Comparison of ENCODE assay signal across 26 cellular contexts in the genomic region with DNA sequence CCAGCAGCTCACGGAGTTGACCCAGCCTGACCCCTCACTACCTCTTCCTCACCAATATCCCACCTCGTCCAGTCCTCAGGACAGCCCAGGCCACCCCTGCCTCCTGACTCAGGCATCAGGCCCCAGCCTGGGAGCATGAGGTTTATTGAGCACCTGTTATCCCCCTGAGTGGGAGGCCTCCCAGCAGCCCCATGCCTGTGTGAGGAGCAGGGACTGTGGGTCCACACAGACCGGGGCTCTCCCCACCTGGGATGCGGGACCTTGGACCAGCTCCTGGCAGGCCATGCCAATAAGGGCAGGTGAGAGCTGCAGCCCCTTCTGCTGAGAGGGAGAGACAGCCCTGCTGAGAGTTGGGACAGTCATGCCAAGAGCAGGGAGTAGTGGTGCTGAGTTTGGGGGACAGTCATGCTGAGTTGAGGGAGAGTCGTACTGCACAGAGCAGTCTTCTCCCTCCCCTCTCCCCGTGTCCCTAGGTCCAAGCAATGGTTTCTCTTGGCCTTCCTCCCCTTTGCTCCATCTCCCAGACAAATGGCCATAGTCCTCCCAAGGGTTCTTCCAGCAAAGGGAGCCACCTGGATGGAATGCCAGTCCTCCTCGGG. TPM values are rescaled to one million over a fixed set of nuclear protein-coding genes. Genes with fewer than 3 reads are reported as not detected.
DNase-seq lines count a peak whose midpoint lies in the region; TF ChIP-seq lines count a peak whose summit lies in the region.
"Had no signal": no experiment of that assay in that cellular context is flagged by ENCODE, and none has a peak within 500 bp of the region (broad histone marks: within the 10 kb centered on the region; RNA-seq: fewer than 3 reads in every experiment).

No MANE protein-coding gene starts in this region.

- H3K27me3 ChIP-seq in GM06990 (replicated peaks; ENCODE audit: control insufficient read depth, insufficient read depth, low read length) (no peaks in the 10 kb centered on the region), H7 (ENCODE audit: control insufficient read depth, insufficient read depth, low read length) (no peaks in the 10 kb centered on the region), sigmoid colon (peaks cover 0 to 14% (median 0%) of the 10 kb centered on the region in 3 donors), H9 (ENCODE audit: insufficient read depth, low read length) (no peaks in the 10 kb centered on the region)
- H3K27me3 ChIP-seq: ascending aorta, testis had no signal

- H3K4me1 ChIP-seq in sigmoid colon (no peaks in the 10 kb centered on the region), H9 (ENCODE audit: insufficient read depth, low read length) (no peaks in the 10 kb centered on the region)
- H3K4me1 ChIP-seq: ascending aorta, parathyroid adenoma, testis had no signal

- H2AK5ac ChIP-seq in H9 (ENCODE audit: insufficient read length, low read length) = no peak overlapping the region

- peaks cover 30% of the 10 kb centered on the region for H3K27me3 Mint-ChIP-seq in dendritic cell treated with granulocyte-macrophage colony-stimulating factor and Interleukin-4, amounts not matched to agents 40 ng/mL and 50 ng/mL, for 4 days
- peaks cover 4% of the 10 kb centered on the region for H3K27me3 Mint-ChIP-seq in H9 (ENCODE audit: low read depth)

- H3K79me1 ChIP-seq in H9 (ENCODE audit: insufficient read depth, low read depth, low read length, poor library complexity, severe bottlenecking) = no peaks in the 10 kb centered on the region

- no peak overlapping the region for H3K14ac ChIP-seq in H9 (ENCODE audit: insufficient read depth, low read length)

- no peak overlapping the region for H4K8ac ChIP-seq in H9 (replicated peaks; ENCODE audit: insufficient read length, low read depth, low read length)

- H3K4ac ChIP-seq in H9 (ENCODE audit: low read depth, low read length) = no peak overlapping the region

- H3K4me3 ChIP-seq in GM06990 (replicated peaks; ENCODE audit: low read depth, low read length) (no peak overlapping the region), H7 (ENCODE audit: insufficient read depth, low read depth, low read length) (no peak overlapping the region), sigmoid colon (no peak overlapping the region)
- H3K4me3 ChIP-seq: ascending aorta, testis had no signal

- H4K20me1 ChIP-seq in H9 (ENCODE audit: control insufficient read depth, insufficient read depth, insufficient read length) = no peaks in the 10 kb centered on the region

- no peak overlapping the region for H3K56ac ChIP-seq in H9 (ENCODE audit: insufficient read length, low read depth, low read length)

- no peak overlapping the region for H4K91ac ChIP-seq in H9 (ENCODE audit: insufficient read length, low read depth, low read length)

- DNase-seq in GM06990 (ENCODE audit: extremely low read depth, insufficient read length) (peak; percentile 26), H7 (peak; percentile 39), sigmoid colon (peak; percentile 67), DMS53 (lab: John Stamatoyannopoulos, UW) (no peak), NCI-H146 (lab: John Stamatoyannopoulos, UW) (no peak), H9 (no peak)
- no peak for DNase-seq in stimulated activated CD4-positive, alpha-beta T cell treated with anti-CD3 and anti-CD28 coated beads, Interleukin-2, amount 100 ng/mL, for 48 hours
- DNase-seq: activated CD4-positive, alpha-beta T cell treated with anti-CD3 and anti-CD28 coated beads for 4 hours; activated T-cell treated with anti-CD3 and anti-CD28 coated beads, Interleukin-2, amount 50 U/mL, for 48 hours; CD8-positive, alpha-beta memory T cell; DMS79 treated with DMSO at 0.1 percent for 48 hours; HFFc6; mesendoderm; NCI-H187 treated with DMSO at 0.1 percent for 48 hours; NCI-H69; SIG-M5 had no signal

- H3K4me1 Mint-ChIP-seq in dendritic cell treated with granulocyte-macrophage colony-stimulating factor and Interleukin-4, amounts not matched to agents 40 ng/mL and 50 ng/mL, for 4 days (ENCODE audit: low read depth) = peaks cover 93% of the 10 kb centered on the region
- H3K4me1 Mint-ChIP-seq in H9 = peaks cover 6 to 17% of the 10 kb centered on the region in 2 experiments
- H3K4me1 Mint-ChIP-seq: activated naive CD4-positive, alpha-beta T cell treated with anti-CD3 and anti-CD28 coated beads, Interleukin-2, amount 10 ng/mL, durations not matched to agents 7 days and 5 days; CD8-positive, alpha-beta memory T cell had no signal

- H3K4me2 ChIP-seq in H9 (ENCODE audit: insufficient read depth, insufficient read length, low read length) = no peak overlapping the region
- H3K4me2 ChIP-seq: KMS-11 had no signal

- no peak for TF ChIP-seq POLR2A in sigmoid colon (IDR thresholded peaks at IDR 0.05)

- H2BK5ac ChIP-seq in H9 (ENCODE audit: insufficient read length, low read length) = no peak overlapping the region

- no peak overlapping the region for H3K9ac ChIP-seq in H9 (ENCODE audit: extremely low read depth, insufficient read length, low read length)
- H3K9ac ChIP-seq: KMS-11, parathyroid adenoma had no signal

- intact Hi-C loops in dendritic cell treated with granulocyte-macrophage colony-stimulating factor and Interleukin-4, amounts not matched to agents 40 ng/mL and 50 ng/mL, for 4 days (cut with micrococcal nuclease) = no loop called here
- intact Hi-C loops in sigmoid colon (cut with DNase I) = no loop called here

- H3K79me2 ChIP-seq in H9 (ENCODE audit: insufficient read depth, low read length) = no peaks in the 10 kb centered on the region
- H3K79me2 ChIP-seq: parathyroid adenoma had no signal

- no peaks in the 10 kb centered on the region for H3K9me3 Mint-ChIP-seq in dendritic cell treated with granulocyte-macrophage colony-stimulating factor and Interleukin-4, amounts not matched to agents 40 ng/mL and 50 ng/mL, for 4 days
- H3K9me3 Mint-ChIP-seq in H9 = no peaks in the 10 kb centered on the region; a peak in 1 of 5 replicates
- H3K9me3 Mint-ChIP-seq: activated naive CD4-positive, alpha-beta T cell treated with anti-CD3 and anti-CD28 coated beads, Interleukin-2, amount 10 ng/mL, durations not matched to agents 7 days and 5 days; CD8-positive, alpha-beta memory T cell; HFFc6; naive thymus-derived CD8-positive, alpha-beta T cell had no signal

- H2BK12ac ChIP-seq in H9 (ENCODE audit: insufficient read length, low read depth, low read length) = no peak overlapping the region

- no peak for TF ChIP-seq CTCF in GM06990 (IDR thresholded peaks at IDR 0.05; ENCODE audit: insufficient read depth, low read length, poor library complexity, severe bottlenecking)
- no peak for TF ChIP-seq CTCF in sigmoid colon (IDR thresholded peaks at IDR 0.05)
- no peak for TF ChIP-seq CTCF in H9 (conservative IDR thresholded peaks at IDR 0.05)

- H4K5ac ChIP-seq in H9 (ENCODE audit: insufficient read length, low read depth, low read length) = no peak overlapping the region

- H2BK120ac ChIP-seq in H9 (ENCODE audit: low read depth, low read length, poor library complexity, severe bottlenecking) = no peak overlapping the region

- no peak for TF ChIP-seq EP300 in sigmoid colon (IDR thresholded peaks at IDR 0.05)

- WGBS in sigmoid colon, 2 donors = 68 to 73% methylated on average over 7 of the region's 7 CpGs
- no CpG with 5 or more reads among the region's 7 CpGs for WGBS in H9 (ENCODE audit: extremely low coverage, insufficient read length, low lambda C conversion rate)

- H3K27ac Mint-ChIP-seq in dendritic cell treated with granulocyte-macrophage colony-stimulating factor and Interleukin-4, amounts not matched to agents 40 ng/mL and 50 ng/mL, for 4 days = peak overlapping the region; percentile 84
- no peak overlapping the region; a peak in 1 of 7 replicates for H3K27ac Mint-ChIP-seq in H9
- H3K27ac Mint-ChIP-seq: activated naive CD4-positive, alpha-beta T cell treated with anti-CD3 and anti-CD28 coated beads, Interleukin-2, amount 10 ng/mL, durations not matched to agents 7 days and 5 days; HFFc6; naive thymus-derived CD8-positive, alpha-beta T cell had no signal

- H3K9me3 ChIP-seq in sigmoid colon (no peaks in the 10 kb centered on the region), H9 (ENCODE audit: control insufficient read depth, low read depth, low read length) (no peaks in the 10 kb centered on the region)
- H3K9me3 ChIP-seq: ascending aorta, testis had no signal

- no peak overlapping the region for H2BK20ac ChIP-seq in H9 (ENCODE audit: low read depth, low read length, poor library complexity, severe bottlenecking)

- no peak overlapping the region for H2BK15ac ChIP-seq in H9 (ENCODE audit: low read depth, low read length)

- no peaks in the 10 kb centered on the region for H3K36me3 Mint-ChIP-seq in dendritic cell treated with granulocyte-macrophage colony-stimulating factor and Interleukin-4, amounts not matched to agents 40 ng/mL and 50 ng/mL, for 4 days (ENCODE audit: low read depth)
- H3K36me3 Mint-ChIP-seq in H9 (ENCODE audit: insufficient read depth in 1 of 3, low read depth in 3 of 3) = no peaks in the 10 kb centered on the region; a peak in 1 of 7 replicates
- H3K36me3 Mint-ChIP-seq: activated naive CD4-positive, alpha-beta T cell treated with anti-CD3 and anti-CD28 coated beads, Interleukin-2, amount 10 ng/mL, durations not matched to agents 7 days and 5 days; CD8-positive, alpha-beta memory T cell; naive thymus-derived CD8-positive, alpha-beta T cell had no signal

- H3K18ac ChIP-seq in H9 (ENCODE audit: insufficient read length, low read depth, low read length) = no peak overlapping the region

- H2AFZ ChIP-seq in H9 (ENCODE audit: low read length) = no peak overlapping the region
- H2AFZ ChIP-seq: parathyroid adenoma had no signal

- H3K4me3 Mint-ChIP-seq in dendritic cell treated with granulocyte-macrophage colony-stimulating factor and Interleukin-4, amounts not matched to agents 40 ng/mL and 50 ng/mL, for 4 days = peak overlapping the region; percentile 33
- H3K4me3 Mint-ChIP-seq in H9 = no peak overlapping the region
- H3K4me3 Mint-ChIP-seq: activated naive CD4-positive, alpha-beta T cell treated with anti-CD3 and anti-CD28 coated beads, Interleukin-2, amount 10 ng/mL, durations not matched to agents 7 days and 5 days; CD8-positive, alpha-beta memory T cell; HFFc6 had no signal

- H3K23ac ChIP-seq in H9 (ENCODE audit: insufficient read length, low read depth, low read length) = no peak overlapping the region

- H3K36me3 ChIP-seq in GM06990 (ENCODE audit: control insufficient read depth, insufficient read depth, low read length) (no peaks in the 10 kb centered on the region), H7 (replicated peaks; ENCODE audit: control insufficient read depth, insufficient read depth, low read length) (no peaks in the 10 kb centered on the region), sigmoid colon (no peaks in the 10 kb centered on the region)
- H3K36me3 ChIP-seq: ascending aorta had no signal

- no peaks in the 10 kb centered on the region for H3K23me2 ChIP-seq in H9 (ENCODE audit: insufficient read length, low read depth, low read length, poor library complexity, severe bottlenecking)

- no peak overlapping the region for H3T11ph ChIP-seq in H9 (ENCODE audit: low read length)

- no peak overlapping the region for H3K27ac ChIP-seq in sigmoid colon
- H3K27ac ChIP-seq in H9 (ENCODE audit: insufficient read length, low read depth, low read length) = no peak overlapping the region
- H3K27ac ChIP-seq: ascending aorta, KMS-11, parathyroid adenoma, testis had no signal

RNA-seq across cellular contexts. Expression of gene FCN1, which starts 11.9 kb away (rescaled TPM):
- total RNA-seq in H7 (2014; rRNA removed; shearing (Covaris generic)) = not detected in 2 replicates
- 1 to 10 TPM; 1.2 to 6.9 (median 1.9) TPM for total RNA-seq in sigmoid colon
- polyA plus RNA-seq in sigmoid colon = 1 to 10 TPM in 2 of 3 donors, under 1 TPM in 1; 0.69 to 2.8 (median 1.2) TPM
- total RNA-seq in H9 (2021) = not detected in 2 replicates
- total RNA-seq: ascending aorta, dermis microvascular lymphatic vessel endothelial cell, endothelial cell of umbilical vein, HFFc6 had no signal
- polyA plus RNA-seq: CD8-positive, alpha-beta memory T cell; endothelial cell of umbilical vein had no signal

RNA-seq across cellular contexts. Expression of gene FCN2, which starts 49.0 kb away (rescaled TPM):
- not detected in 2 replicates for total RNA-seq in H7 (2014; rRNA removed; shearing (Covaris generic))
- total RNA-seq in sigmoid colon = not detected
- under 1 TPM in 1 of 3 donors, not detected in 2; 0.12 TPM for polyA plus RNA-seq in sigmoid colon
- not detected in 2 replicates for total RNA-seq in H9 (2021)
- total RNA-seq: ascending aorta; CD8-positive, alpha-beta memory T cell; dermis microvascular lymphatic vessel endothelial cell; endothelial cell of umbilical vein; HFFc6; left colon; naive thymus-derived CD8-positive, alpha-beta T cell had no signal
- polyA plus RNA-seq: CD8-positive, alpha-beta memory T cell; endothelial cell of umbilical vein; naive thymus-derived CD8-positive, alpha-beta T cell had no signal

Comparison
In these comparisons a context has a peak if more than half of its experiments do, and no peak if none do; other contexts are left out.
1. DNase-seq: peak in GM06990 (single experiment), H7 (single experiment) and sigmoid colon (single experiment); none in DMS53 (single experiment), NCI-H146 (single experiment), H9 (single experiment) and stimulated activated CD4-positive, alpha-beta T cell treated with anti-CD3 and anti-CD28 coated beads, Interleukin-2, amount 100 ng/mL, for 48 hours (0 of 2).